Comparison of ENCODE assay signal across 8 cellular contexts in the genomic region with DNA sequence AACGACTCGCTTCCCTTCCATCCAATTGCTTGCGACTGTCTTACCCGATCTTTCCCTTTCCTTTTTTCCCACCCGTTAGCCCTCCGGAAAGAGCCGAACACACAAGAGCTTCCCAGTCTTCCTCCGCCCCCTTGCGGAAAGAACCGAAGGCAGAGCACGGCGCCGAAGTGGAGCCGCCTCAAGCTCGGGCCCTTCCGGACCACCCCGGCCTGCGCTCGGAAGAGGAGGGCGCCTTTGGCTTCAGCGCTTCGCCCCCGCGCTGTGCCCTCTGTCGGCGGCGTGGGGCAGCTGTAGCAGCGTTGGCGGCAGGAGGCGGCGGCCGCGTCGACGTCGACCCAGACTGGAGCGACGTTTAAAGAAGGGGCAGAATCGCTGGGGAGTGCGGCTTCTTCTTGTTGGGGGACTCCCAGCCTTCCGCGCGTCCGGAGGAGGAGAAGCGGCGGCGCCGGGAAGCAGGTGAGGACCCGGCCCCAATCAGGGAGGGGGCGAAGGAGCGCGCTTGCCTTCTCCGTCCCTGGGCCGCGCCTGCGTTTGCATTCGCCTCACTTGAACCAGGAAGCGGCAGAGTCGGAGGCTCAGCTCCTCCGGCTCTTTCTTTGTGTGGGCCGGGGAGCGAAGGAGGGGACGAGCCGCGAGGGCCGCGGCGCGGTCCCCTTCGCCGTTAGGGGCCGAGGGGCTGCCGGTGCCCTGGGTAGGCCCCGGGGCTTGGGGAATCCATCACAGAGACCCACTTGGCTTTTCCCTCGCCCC. TPM values are rescaled to one million over a fixed set of nuclear protein-coding genes. Genes with fewer than 3 reads are reported as not detected.
DNase-seq lines count a peak whose midpoint lies in the region; ATAC-seq and TF ChIP-seq lines count a peak whose summit lies in the region.

A gene with protein sequence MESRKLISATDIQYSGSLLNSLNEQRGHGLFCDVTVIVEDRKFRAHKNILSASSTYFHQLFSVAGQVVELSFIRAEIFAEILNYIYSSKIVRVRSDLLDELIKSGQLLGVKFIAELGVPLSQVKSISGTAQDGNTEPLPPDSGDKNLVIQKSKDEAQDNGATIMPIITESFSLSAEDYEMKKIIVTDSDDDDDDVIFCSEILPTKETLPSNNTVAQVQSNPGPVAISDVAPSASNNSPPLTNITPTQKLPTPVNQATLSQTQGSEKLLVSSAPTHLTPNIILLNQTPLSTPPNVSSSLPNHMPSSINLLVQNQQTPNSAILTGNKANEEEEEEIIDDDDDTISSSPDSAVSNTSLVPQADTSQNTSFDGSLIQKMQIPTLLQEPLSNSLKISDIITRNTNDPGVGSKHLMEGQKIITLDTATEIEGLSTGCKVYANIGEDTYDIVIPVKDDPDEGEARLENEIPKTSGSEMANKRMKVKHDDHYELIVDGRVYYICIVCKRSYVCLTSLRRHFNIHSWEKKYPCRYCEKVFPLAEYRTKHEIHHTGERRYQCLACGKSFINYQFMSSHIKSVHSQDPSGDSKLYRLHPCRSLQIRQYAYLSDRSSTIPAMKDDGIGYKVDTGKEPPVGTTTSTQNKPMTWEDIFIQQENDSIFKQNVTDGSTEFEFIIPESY (plus strand): TSS at position 291 of the 750 bp plus-strand sequence. CDS start 2,604 bp downstream, outside the sequence.

- peak within 1 kb of the TSS; percentile 98 for H3K27ac Mint-ChIP-seq in T-helper 1 cell treated with Interleukin-12 subunit alpha and Interleukin-12 subunit beta and Interleukin-4 antibody, amounts not matched to agents 30 μg/mL and 1 μg/mL, for 36 hours
- peak within 1 kb of the TSS; percentile 99 for H3K27ac Mint-ChIP-seq in progenitor cell of endocrine pancreas

- DNase-seq in GM13977 (ENCODE audit: low spot score), result peak; percentile 87
- DNase-seq in NCI-H146 treated with DMSO at 0.1 percent for 48 hours (lab: John Stamatoyannopoulos, UW; ENCODE audit: unreplicated experiment), result peak; percentile 84
- DNase-seq in amniotic stem cell (lab: John Stamatoyannopoulos, UW), result peak; percentile 87
- DNase-seq in left cardiac atrium, result peak; percentile 92
- DNase-seq in progenitor cell of endocrine pancreas (ENCODE audit: low spot score, unreplicated experiment), result peak; percentile 79
- DNase-seq in ureter (ENCODE audit: low spot score), result peak; percentile 91

- H3K9me3 Mint-ChIP-seq in T-helper 1 cell treated with Interleukin-12 subunit alpha and Interleukin-12 subunit beta and Interleukin-4 antibody, amounts not matched to agents 30 μg/mL and 1 μg/mL, for 36 hours, result no peaks in the 10 kb centered on the region
- peaks cover 3% of the 10 kb centered on the region for H3K9me3 Mint-ChIP-seq in progenitor cell of endocrine pancreas (ENCODE audit: low read depth)

- H3K36me3 Mint-ChIP-seq in T-helper 1 cell treated with Interleukin-12 subunit alpha and Interleukin-12 subunit beta and Interleukin-4 antibody, amounts not matched to agents 30 μg/mL and 1 μg/mL, for 36 hours (ENCODE audit: low read depth), result peaks cover 19% of the 10 kb centered on the region
- H3K36me3 Mint-ChIP-seq in progenitor cell of endocrine pancreas (ENCODE audit: insufficient read depth), result peaks cover 14% of the 10 kb centered on the region

- in situ Hi-C loops in GM13977 (cut with MboI; ENCODE audit: low pct_unique_long_range_greater_than_20kb, low sequenced_read_pairs, unreplicated experiment), result no loop called here

- H3K4me1 Mint-ChIP-seq in T-helper 1 cell treated with Interleukin-12 subunit alpha and Interleukin-12 subunit beta and Interleukin-4 antibody, amounts not matched to agents 30 μg/mL and 1 μg/mL, for 36 hours (ENCODE audit: low read depth), result peaks cover 22% of the 10 kb centered on the region
- peaks cover 6% of the 10 kb centered on the region for H3K4me1 Mint-ChIP-seq in progenitor cell of endocrine pancreas (ENCODE audit: low read depth)

- peaks cover 5% of the 10 kb centered on the region for H3K27me3 Mint-ChIP-seq in T-helper 1 cell treated with Interleukin-12 subunit alpha and Interleukin-12 subunit beta and Interleukin-4 antibody, amounts not matched to agents 30 μg/mL and 1 μg/mL, for 36 hours (ENCODE audit: low read depth)
- H3K27me3 Mint-ChIP-seq in progenitor cell of endocrine pancreas, result peaks cover 15% of the 10 kb centered on the region

- H3K4me3 Mint-ChIP-seq in T-helper 1 cell treated with Interleukin-12 subunit alpha and Interleukin-12 subunit beta and Interleukin-4 antibody, amounts not matched to agents 30 μg/mL and 1 μg/mL, for 36 hours, result peak within 1 kb of the TSS; percentile 95
- peak within 1 kb of the TSS; percentile 97 for H3K4me3 Mint-ChIP-seq in progenitor cell of endocrine pancreas (ENCODE audit: low read depth)

- TF ChIP-seq CTCF in GM13977 (IDR thresholded peaks at IDR 0.05; ENCODE audit: extremely low read depth, insufficient read depth, missing control alignments), result peak; percentile 59
- TF ChIP-seq CTCF in progenitor cell of endocrine pancreas (IDR thresholded peaks at IDR 0.05; ENCODE audit: unreplicated experiment), result peak; percentile 64

- peak; percentile 95 for ATAC-seq in HG02884 (IDR thresholded peaks at IDR 0.05; ENCODE audit: unreplicated experiment)
- peak; percentile 99 for ATAC-seq in left cardiac atrium

- intact Hi-C loops in left cardiac atrium (cut with DNase I), result no loop called here

RNA-seq across cellular contexts. Expression of the gene that starts here (rescaled TPM):
- total RNA-seq in left cardiac atrium (1 to 10 TPM; 5.9 to 7.7 TPM), progenitor cell of endocrine pancreas (40.4 and 41.3 TPM in 2 replicates), ureter (15.2 TPM)

Comparison
In these comparisons a context has a peak if more than half of its experiments do, and no peak if none do; other contexts are left out.
1. Peak in every context shown above with its lines: DNase-seq and ATAC-seq.